Comparison of ENCODE assay signal across 8 cellular contexts in the genomic region with DNA sequence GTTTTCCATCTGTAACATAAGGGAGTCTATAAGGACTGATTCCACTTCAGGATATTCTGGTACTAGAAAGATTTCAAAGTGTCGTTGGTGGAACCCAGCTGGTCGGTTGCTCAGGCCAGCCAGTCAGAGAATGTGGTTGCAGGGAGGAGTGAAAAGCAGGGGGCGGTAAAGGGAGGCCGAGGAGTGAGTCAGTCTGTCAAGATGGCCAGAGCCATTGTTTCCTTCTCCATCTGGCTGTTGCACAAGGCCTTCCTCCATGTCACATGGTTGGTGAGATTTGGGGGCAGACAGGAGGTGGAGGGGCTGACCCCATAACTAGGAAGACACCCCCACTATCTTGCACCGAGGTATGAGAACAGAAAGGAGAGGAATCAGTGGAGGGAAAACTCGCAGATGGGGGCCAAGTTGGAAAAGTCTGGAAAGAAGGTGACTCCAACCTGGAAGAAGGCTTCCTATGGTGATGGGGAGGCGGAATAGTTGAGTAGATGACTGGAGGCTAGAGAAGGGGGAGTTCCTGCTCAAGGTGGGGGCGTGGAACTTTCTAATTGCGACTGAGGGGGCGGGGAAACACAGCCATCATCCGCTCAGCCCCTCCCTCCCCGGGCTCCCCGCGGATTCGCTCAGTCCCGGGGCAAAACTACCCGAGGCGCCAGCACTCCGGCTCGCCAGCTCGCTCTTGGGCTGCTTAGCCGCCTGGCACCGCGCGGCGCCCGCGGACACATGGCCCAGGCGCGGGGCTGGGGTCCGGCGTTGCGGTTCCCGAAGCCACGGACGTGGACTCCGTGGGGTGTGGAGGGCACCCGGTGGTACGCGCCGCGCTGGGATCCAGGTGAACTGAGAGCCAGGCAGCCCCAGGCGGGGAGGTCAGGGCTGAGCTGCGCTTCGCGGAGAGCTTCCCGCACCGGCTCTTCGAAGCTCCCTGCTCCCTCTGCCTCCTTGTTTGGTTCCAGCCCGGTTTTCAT. TPM values are rescaled to one million over a fixed set of nuclear protein-coding genes. Genes with fewer than 3 reads are reported as not detected.
DNase-seq lines count a peak whose midpoint lies in the region; ATAC-seq and TF ChIP-seq lines count a peak whose summit lies in the region.

No MANE protein-coding gene starts in this region.

- H3K9me3 ChIP-seq in SJCRH30 (replicated peaks) = no peaks in the 10 kb centered on the region

- H3K79me2 ChIP-seq in ACC112 (ENCODE audit: control insufficient read depth, insufficient read depth, low read length, unreplicated experiment) = no peaks in the 10 kb centered on the region

- intact Hi-C loops in head of caudate nucleus (cut with DNase I) = no loop called here

- H3K36me3 ChIP-seq in ACC112 (ENCODE audit: insufficient read depth, low read length) = no peaks in the 10 kb centered on the region
- H3K36me3 ChIP-seq in SJCRH30 = no peaks in the 10 kb centered on the region

- TF ChIP-seq CTCF in WTC11 (IDR thresholded peaks at IDR 0.05) = no peak

- H3K4me1 ChIP-seq in ACC112 (ENCODE audit: control insufficient read depth, insufficient read depth, low read length, unreplicated experiment) (peaks cover 12% of the 10 kb centered on the region), SJCRH30 (peaks cover 18% of the 10 kb centered on the region)

- peaks cover 8% of the 10 kb centered on the region; the same call in 1 of the 2 replicates for H3K27me3 Mint-ChIP-seq in WTC11 (ENCODE audit: low read depth)

- no peak overlapping the region for H3K27ac Mint-ChIP-seq in WTC11

- ATAC-seq in WTC11 (peak; percentile 76), esophagus mucosa (no peak), GM21529 (IDR thresholded peaks at IDR 0.05; ENCODE audit: unreplicated experiment) (no peak)

- H3K27ac ChIP-seq in ACC112 (ENCODE audit: low read depth, low read length) (no peak overlapping the region), SJCRH30 (no peak overlapping the region)

- no peaks in the 10 kb centered on the region for H3K36me3 Mint-ChIP-seq in WTC11

- CTCF ChIA-PET in WTC11 (lab: Charles Lee) = interaction anchor here (0.6 to 2.6 kb wide), 10 partner anchors 8 to 27 kb away, joined by 3 to 18 read pairs (median 4); no protein-coding TSS in a partner anchor

- no peaks in the 10 kb centered on the region for H3K9me3 Mint-ChIP-seq in WTC11

- H2AFZ ChIP-seq in ACC112 (ENCODE audit: low read length, unreplicated experiment) = peak overlapping the region; percentile 68

- peak overlapping the region; percentile 64 for H3K4me3 Mint-ChIP-seq in WTC11

- DNase-seq in HCEC 1CT (peak; percentile 61), WTC11 (ENCODE audit: low spot score) (peak; percentile 67), head of caudate nucleus (peak in 31 of 42 donors; percentile 14 to 65 (median 33)), renal cortical epithelial cell (ENCODE audit: low read depth) (peak; percentile 52), SJCRH30 (no peak)

- H3K27me3 ChIP-seq in ACC112 (ENCODE audit: insufficient read depth, low read length) (no peaks in the 10 kb centered on the region), SJCRH30 (no peaks in the 10 kb centered on the region)

- peak overlapping the region; percentile 78 for H3K4me3 ChIP-seq in ACC112 (ENCODE audit: low read depth, low read length)
- no peak overlapping the region for H3K4me3 ChIP-seq in SJCRH30

- POLR2A ChIA-PET in WTC11 (lab: Charles Lee) = no interaction called here

- peaks cover 31% of the 10 kb centered on the region for H3K4me1 Mint-ChIP-seq in WTC11

TF ChIP-seq in WTC11, 78 proteins besides CTCF, POLR2A, EP300 and RAD21 (continues in another document):
- TF ChIP-seq, protein P1, sequence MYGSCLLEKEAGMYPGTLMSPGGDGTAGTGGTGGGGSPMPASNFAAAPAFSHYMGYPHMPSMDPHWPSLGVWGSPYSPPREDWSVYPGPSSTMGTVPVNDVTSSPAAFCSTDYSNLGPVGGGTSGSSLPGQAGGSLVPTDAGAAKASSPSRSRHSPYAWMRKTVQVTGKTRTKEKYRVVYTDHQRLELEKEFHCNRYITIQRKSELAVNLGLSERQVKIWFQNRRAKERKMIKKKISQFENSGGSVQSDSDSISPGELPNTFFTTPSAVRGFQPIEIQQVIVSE (CRISPR knock-in tag; IDR thresholded peaks at IDR 0.05; ENCODE audit: borderline replicate concordance) = no peak
- no peak for TF ChIP-seq ZNF219 (CRISPR knock-in tag; IDR thresholded peaks at IDR 0.05; ENCODE audit: borderline replicate concordance)
- TF ChIP-seq FOXJ3 (CRISPR knock-in tag; IDR thresholded peaks at IDR 0.05; ENCODE audit: borderline replicate concordance) = no peak
- no peak for TF ChIP-seq RORB (CRISPR knock-in tag; IDR thresholded peaks at IDR 0.05)
- TF ChIP-seq, protein P2, sequence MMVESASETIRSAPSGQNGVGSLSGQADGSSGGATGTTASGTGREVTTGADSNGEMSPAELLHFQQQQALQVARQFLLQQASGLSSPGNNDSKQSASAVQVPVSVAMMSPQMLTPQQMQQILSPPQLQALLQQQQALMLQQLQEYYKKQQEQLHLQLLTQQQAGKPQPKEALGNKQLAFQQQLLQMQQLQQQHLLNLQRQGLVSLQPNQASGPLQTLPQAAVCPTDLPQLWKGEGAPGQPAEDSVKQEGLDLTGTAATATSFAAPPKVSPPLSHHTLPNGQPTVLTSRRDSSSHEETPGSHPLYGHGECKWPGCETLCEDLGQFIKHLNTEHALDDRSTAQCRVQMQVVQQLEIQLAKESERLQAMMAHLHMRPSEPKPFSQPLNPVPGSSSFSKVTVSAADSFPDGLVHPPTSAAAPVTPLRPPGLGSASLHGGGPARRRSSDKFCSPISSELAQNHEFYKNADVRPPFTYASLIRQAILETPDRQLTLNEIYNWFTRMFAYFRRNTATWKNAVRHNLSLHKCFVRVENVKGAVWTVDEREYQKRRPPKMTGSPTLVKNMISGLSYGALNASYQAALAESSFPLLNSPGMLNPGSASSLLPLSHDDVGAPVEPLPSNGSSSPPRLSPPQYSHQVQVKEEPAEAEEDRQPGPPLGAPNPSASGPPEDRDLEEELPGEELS (CRISPR knock-in tag; IDR thresholded peaks at IDR 0.05) = no peak
- TF ChIP-seq, protein P3, sequence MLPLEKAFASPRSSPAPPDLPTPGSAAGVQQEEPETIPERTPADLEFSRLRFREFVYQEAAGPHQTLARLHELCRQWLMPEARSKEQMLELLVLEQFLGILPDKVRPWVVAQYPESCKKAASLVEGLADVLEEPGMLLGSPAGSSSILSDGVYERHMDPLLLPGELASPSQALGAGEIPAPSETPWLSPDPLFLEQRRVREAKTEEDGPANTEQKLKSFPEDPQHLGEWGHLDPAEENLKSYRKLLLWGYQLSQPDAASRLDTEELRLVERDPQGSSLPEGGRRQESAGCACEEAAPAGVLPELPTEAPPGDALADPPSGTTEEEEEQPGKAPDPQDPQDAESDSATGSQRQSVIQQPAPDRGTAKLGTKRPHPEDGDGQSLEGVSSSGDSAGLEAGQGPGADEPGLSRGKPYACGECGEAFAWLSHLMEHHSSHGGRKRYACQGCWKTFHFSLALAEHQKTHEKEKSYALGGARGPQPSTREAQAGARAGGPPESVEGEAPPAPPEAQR (CRISPR knock-in tag; IDR thresholded peaks at IDR 0.05) = no peak
- TF ChIP-seq, protein P4, sequence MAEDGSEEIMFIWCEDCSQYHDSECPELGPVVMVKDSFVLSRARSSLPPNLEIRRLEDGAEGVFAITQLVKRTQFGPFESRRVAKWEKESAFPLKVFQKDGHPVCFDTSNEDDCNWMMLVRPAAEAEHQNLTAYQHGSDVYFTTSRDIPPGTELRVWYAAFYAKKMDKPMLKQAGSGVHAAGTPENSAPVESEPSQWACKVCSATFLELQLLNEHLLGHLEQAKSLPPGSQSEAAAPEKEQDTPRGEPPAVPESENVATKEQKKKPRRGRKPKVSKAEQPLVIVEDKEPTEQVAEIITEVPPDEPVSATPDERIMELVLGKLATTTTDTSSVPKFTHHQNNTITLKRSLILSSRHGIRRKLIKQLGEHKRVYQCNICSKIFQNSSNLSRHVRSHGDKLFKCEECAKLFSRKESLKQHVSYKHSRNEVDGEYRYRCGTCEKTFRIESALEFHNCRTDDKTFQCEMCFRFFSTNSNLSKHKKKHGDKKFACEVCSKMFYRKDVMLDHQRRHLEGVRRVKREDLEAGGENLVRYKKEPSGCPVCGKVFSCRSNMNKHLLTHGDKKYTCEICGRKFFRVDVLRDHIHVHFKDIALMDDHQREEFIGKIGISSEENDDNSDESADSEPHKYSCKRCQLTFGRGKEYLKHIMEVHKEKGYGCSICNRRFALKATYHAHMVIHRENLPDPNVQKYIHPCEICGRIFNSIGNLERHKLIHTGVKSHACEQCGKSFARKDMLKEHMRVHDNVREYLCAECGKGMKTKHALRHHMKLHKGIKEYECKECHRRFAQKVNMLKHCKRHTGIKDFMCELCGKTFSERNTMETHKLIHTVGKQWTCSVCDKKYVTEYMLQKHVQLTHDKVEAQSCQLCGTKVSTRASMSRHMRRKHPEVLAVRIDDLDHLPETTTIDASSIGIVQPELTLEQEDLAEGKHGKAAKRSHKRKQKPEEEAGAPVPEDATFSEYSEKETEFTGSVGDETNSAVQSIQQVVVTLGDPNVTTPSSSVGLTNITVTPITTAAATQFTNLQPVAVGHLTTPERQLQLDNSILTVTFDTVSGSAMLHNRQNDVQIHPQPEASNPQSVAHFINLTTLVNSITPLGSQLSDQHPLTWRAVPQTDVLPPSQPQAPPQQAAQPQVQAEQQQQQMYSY (CRISPR knock-in tag; IDR thresholded peaks at IDR 0.05) = no peak
- TF ChIP-seq CBFB (CRISPR knock-in tag; IDR thresholded peaks at IDR 0.05; ENCODE audit: low read depth) = no peak
- TF ChIP-seq ZNF263 (CRISPR knock-in tag; IDR thresholded peaks at IDR 0.05; ENCODE audit: low read depth) = no peak
- no peak for TF ChIP-seq JUN (CRISPR knock-in tag; IDR thresholded peaks at IDR 0.05)
- TF ChIP-seq TP53 (CRISPR knock-in tag; IDR thresholded peaks at IDR 0.05) = no peak
- no peak for TF ChIP-seq NFATC4 (CRISPR knock-in tag; IDR thresholded peaks at IDR 0.05)
- no peak for TF ChIP-seq ELF4 (CRISPR knock-in tag; IDR thresholded peaks at IDR 0.05; ENCODE audit: low read depth)
- TF ChIP-seq, protein P5, sequence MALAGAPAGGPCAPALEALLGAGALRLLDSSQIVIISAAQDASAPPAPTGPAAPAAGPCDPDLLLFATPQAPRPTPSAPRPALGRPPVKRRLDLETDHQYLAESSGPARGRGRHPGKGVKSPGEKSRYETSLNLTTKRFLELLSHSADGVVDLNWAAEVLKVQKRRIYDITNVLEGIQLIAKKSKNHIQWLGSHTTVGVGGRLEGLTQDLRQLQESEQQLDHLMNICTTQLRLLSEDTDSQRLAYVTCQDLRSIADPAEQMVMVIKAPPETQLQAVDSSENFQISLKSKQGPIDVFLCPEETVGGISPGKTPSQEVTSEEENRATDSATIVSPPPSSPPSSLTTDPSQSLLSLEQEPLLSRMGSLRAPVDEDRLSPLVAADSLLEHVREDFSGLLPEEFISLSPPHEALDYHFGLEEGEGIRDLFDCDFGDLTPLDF (CRISPR knock-in tag; IDR thresholded peaks at IDR 0.05) = no peak

RNA-seq across cellular contexts. Expression of a gene that starts 38.5 kb away (rescaled TPM):
- total RNA-seq in WTC11 (2021) = 3.1 to 8.5 TPM (median 3.8 TPM) in 3 replicates
- 8.2 and 19.7 TPM in 2 replicates for total RNA-seq in renal cortical epithelial cell
- total RNA-seq in esophagus mucosa = 0.96 TPM
- total RNA-seq in SJCRH30 (2014; rRNA removed; shearing (Covaris generic)) = 9.2 and 9.7 TPM in 2 replicates

Comparison
In these comparisons a context has a peak if more than half of its experiments do, and no peak if none do; other contexts are left out.
1. DNase-seq: peak in HCEC 1CT (single experiment), WTC11 (single experiment), head of caudate nucleus (31 of 42) and renal cortical epithelial cell (single experiment); none in SJCRH30 (0 of 2).